1 cellular context compared by ENCODE assay signal in the genomic region with DNA sequence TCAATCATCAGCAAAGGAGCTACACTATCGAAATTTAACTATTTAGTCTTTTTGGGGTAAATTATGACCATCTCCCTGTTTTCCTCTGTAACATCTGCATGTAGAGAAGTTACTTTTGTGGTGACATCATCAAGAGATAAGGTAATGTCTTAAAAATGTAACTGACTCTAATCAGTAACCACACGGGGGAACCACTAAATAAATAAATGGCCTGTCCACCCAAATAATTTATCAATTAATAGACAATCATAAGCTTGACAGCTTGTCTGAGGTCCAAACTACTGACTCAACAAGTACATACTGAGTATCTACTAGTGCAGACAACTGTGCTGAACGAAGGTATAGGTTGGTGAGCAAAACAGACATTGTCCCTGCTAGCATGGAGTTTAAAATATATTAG.
TF ChIP-seq lines count a peak whose summit lies in the region.

No MANE protein-coding gene starts in this region.

TF ChIP-seq in HepG2, 621 proteins besides CTCF, POLR2A, EP300 and RAD21 (continued from another document):
- TF ChIP-seq E2F1 (CRISPR knock-in tag; IDR thresholded peaks at IDR 0.05) (no peak), ZNF607 (CRISPR knock-in tag; IDR thresholded peaks at IDR 0.05; ENCODE audit: borderline replicate concordance) (no peak), PRPF4 (IDR thresholded peaks at IDR 0.05; ENCODE audit: low read depth, low read length, poor library complexity, severe bottlenecking) (no peak)
